ENCODE assay signal across 21 cellular contexts in the genomic region with DNA sequence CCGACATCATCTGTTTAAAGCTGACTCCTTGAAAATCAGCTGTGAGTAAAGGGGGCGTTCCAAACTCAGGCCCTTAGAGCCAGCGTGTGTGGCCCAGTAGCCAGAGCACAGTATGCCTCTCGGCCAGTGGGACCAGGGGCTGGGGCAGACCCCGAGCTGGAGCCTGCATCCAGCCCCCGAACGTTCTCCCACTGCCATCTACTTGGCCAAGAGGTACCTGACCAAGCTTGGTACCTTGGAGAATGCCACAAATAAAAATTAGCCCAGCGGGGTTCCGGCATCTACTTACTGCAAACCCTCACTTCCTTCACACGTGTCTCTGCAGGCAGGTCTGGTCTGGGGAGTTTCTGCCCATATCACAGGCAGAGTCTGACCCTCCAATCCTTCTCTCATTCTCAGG. TPM values are rescaled to one million over a fixed set of nuclear protein-coding genes. Genes with fewer than 3 reads are reported as not detected.
DNase-seq lines count a peak whose midpoint lies in the region; ATAC-seq and TF ChIP-seq lines count a peak whose summit lies in the region.
"Had no signal": no experiment of that assay in that cellular context is flagged by ENCODE, and none has a peak within 500 bp of the region (broad histone marks: within the 10 kb centered on the region; RNA-seq: fewer than 3 reads in every experiment).

No MANE protein-coding gene starts in this region.

- H2AFZ ChIP-seq in osteoblast (ENCODE audit: low read length), result no peak overlapping the region

- peak; percentile 49 for DNase-seq in cardiac septum (ENCODE audit: low spot score)
- no peak for DNase-seq in Right ventricle myocardium inferior (ENCODE audit: missing footprints)
- DNase-seq in islet precursor cell, result peak; percentile 44
- DNase-seq in osteoblast (ENCODE audit: insufficient read length, low spot score, missing footprints), result peak; percentile 39
- DNase-seq in SK-N-DZ (ENCODE audit: low spot score), result no peak
- DNase-seq in NCI-H2171 (lab: John Stamatoyannopoulos, UW), result no peak
- no peak for DNase-seq in activated CD4-positive, alpha-beta T cell treated with anti-CD3 and anti-CD28 coated beads for 48 hours
- no peak for DNase-seq in DMS153 treated with DMSO at 0.1 percent for 48 hours (lab: John Stamatoyannopoulos, UW; ENCODE audit: unreplicated experiment)
- DNase-seq: 8988T; AML-193; C1 segment of cervical spinal cord; CD8-positive, alpha-beta T cell; DMS153; NCI-H1105; NCI-H146; NCI-H2081; NCI-H524 treated with DMSO at 0.1 percent for 48 hours; Peyer's patch; SJCRH30 had no signal

- no peaks in the 10 kb centered on the region for H3K36me3 ChIP-seq in osteoblast (ENCODE audit: insufficient read depth, low read length)
- H3K36me3 ChIP-seq: Peyer's patch, SJCRH30 had no signal

- no peaks in the 10 kb centered on the region for H3K79me2 ChIP-seq in osteoblast (ENCODE audit: insufficient read depth, low read length)

- H3K4me1 ChIP-seq in osteoblast (ENCODE audit: insufficient read depth, low read length), result peaks cover 30% of the 10 kb centered on the region
- H3K4me1 ChIP-seq: SJCRH30 had no signal

- H3K27me3 ChIP-seq in osteoblast (ENCODE audit: insufficient read depth, low read length), result no peaks in the 10 kb centered on the region
- H3K27me3 ChIP-seq: Peyer's patch, SJCRH30 had no signal

- no peak overlapping the region for H3K4me2 ChIP-seq in osteoblast (ENCODE audit: insufficient read depth, low read length)

- H3K9me3 ChIP-seq in osteoblast (ENCODE audit: low read depth, low read length), result no peaks in the 10 kb centered on the region
- H3K9me3 ChIP-seq: Peyer's patch, SJCRH30 had no signal

- no peak overlapping the region for H3K4me3 ChIP-seq in osteoblast (ENCODE audit: insufficient read depth, low read length)
- H3K4me3 ChIP-seq: Peyer's patch, SJCRH30 had no signal

- TF ChIP-seq CTCF in osteoblast (IDR thresholded peaks at IDR 0.05; ENCODE audit: extremely low read depth, low read depth, low read length), result no peak

- intact Hi-C loops in cardiac septum (cut with DNase I) (no loop called here), Right ventricle myocardium inferior (cut with DNase I) (loop anchor here (10.0 kb wide), 1 partner anchor 54 kb away; a partner anchor contains a TSS)

- no peak for ATAC-seq in Right ventricle myocardium inferior
- ATAC-seq: CD8-positive, alpha-beta T cell had no signal

- H4K20me1 ChIP-seq in osteoblast (ENCODE audit: insufficient read depth, low read length), result no peaks in the 10 kb centered on the region

- no peak overlapping the region for H3K27ac ChIP-seq in osteoblast (ENCODE audit: low read depth, low read length)
- H3K27ac ChIP-seq: HL-60, Peyer's patch, SJCRH30 had no signal

RNA-seq across cellular contexts. Expression of a gene that starts 56.7 kb away (rescaled TPM):
- total RNA-seq in cardiac septum, result 157 TPM
- total RNA-seq in Right ventricle myocardium inferior, result 254 TPM
- total RNA-seq in osteoblast, result 1,184 and 1,265 TPM in 2 replicates
- 11.0 and 15.4 TPM in 2 replicates for polyA plus RNA-seq in SK-N-DZ (2014; cell fraction: cytosol; rRNA removed)
- 88.2 and 111 TPM in 2 replicates for polyA plus RNA-seq in SK-N-DZ (2014; cell fraction: nucleus; rRNA removed)
- total RNA-seq: OCI-LY7 had no signal

RNA-seq across cellular contexts. Expression of a gene that starts 59.6 kb away (rescaled TPM):
- total RNA-seq in cardiac septum (140 TPM), Right ventricle myocardium inferior (228 TPM), osteoblast (1,531 and 1,612 TPM in 2 replicates)
- 58.6 and 64.7 TPM in 2 replicates for polyA plus RNA-seq in SK-N-DZ (2014; cell fraction: cytosol; rRNA removed)
- 367 and 476 TPM in 2 replicates for polyA plus RNA-seq in SK-N-DZ (2014; cell fraction: nucleus; rRNA removed)
- total RNA-seq: OCI-LY7 had no signal

Comparison
In these comparisons a context has a peak if more than half of its experiments do, and no peak if none do; other contexts are left out.
1. DNase-seq: peak in cardiac septum (single experiment), islet precursor cell (single experiment) and osteoblast (single experiment); none in Right ventricle myocardium inferior (single experiment), SK-N-DZ (single experiment), NCI-H2171 (single experiment), activated CD4-positive, alpha-beta T cell treated with anti-CD3 and anti-CD28 coated beads for 48 hours (single experiment) and DMS153 treated with DMSO at 0.1 percent for 48 hours (single experiment).